ENCODE assay signal across 10 cellular contexts in the genomic region with DNA sequence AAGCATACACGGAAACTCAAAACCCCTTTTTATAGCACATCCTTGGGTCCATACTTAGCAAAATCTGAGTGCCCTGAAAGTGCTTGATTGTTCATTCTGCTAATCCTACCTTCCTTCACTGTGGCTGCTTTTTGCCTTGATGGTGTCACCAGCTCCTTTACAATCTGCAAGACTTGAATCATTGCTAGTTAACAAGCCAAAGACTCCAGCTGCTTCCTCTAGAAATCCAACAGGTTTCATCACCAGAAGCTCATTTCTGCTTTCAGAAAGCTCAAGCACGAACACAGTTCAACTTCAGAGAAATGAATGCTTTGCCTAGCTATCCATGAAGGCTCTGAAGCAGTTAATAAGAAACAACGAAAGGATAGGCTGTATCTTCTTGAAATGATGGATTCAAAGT. TPM values are rescaled to one million over a fixed set of nuclear protein-coding genes. Genes with fewer than 3 reads are reported as not detected.
DNase-seq lines count a peak whose midpoint lies in the region; ATAC-seq and TF ChIP-seq lines count a peak whose summit lies in the region.
"Had no signal": no experiment of that assay in that cellular context is flagged by ENCODE, and none has a peak within 500 bp of the region (broad histone marks: within the 10 kb centered on the region; RNA-seq: fewer than 3 reads in every experiment).

No MANE protein-coding gene starts in this region.

- peaks cover 86% of the 10 kb centered on the region for H3K4me1 ChIP-seq in Karpas-422 (ENCODE audit: low read length)
- H3K4me1 ChIP-seq in esophagus muscularis mucosa = peaks cover 0 to 28% (median 25%) of the 10 kb centered on the region in 4 donors

- no peak overlapping the region for H2AFZ ChIP-seq in Karpas-422 (ENCODE audit: low read length)

- H3K36me3 Mint-ChIP-seq in activated T-cell treated with anti-CD3 and anti-CD28 coated beads, Interleukin-2, amount 50 U/mL, for 72 hours (ENCODE audit: insufficient read depth in 2 of 2) = no peaks in the 10 kb centered on the region
- H3K36me3 Mint-ChIP-seq: activated CD8-positive, alpha-beta memory T cell treated with anti-CD3 and anti-CD28 coated beads, Interleukin-2, amount 10 ng/mL, durations not matched to agents 7 days and 5 days had no signal

- peak; percentile 69 for ATAC-seq in GM21447 (IDR thresholded peaks at IDR 0.05; ENCODE audit: unreplicated experiment)
- no peak for ATAC-seq in HG02973 (IDR thresholded peaks at IDR 0.05; ENCODE audit: unreplicated experiment)
- ATAC-seq in activated T-cell treated with anti-CD3 and anti-CD28 coated beads, Interleukin-2, amount 50 U/mL, for 72 hours (replicated peaks in 1 of 2) = no peak
- ATAC-seq: activated CD8-positive, alpha-beta memory T cell treated with anti-CD3 and anti-CD28 coated beads, Interleukin-2, amount 10 ng/mL, durations not matched to agents 7 days and 5 days had no signal

- peaks cover 13% of the 10 kb centered on the region for H3K27me3 Mint-ChIP-seq in activated T-cell treated with anti-CD3 and anti-CD28 coated beads, Interleukin-2, amount 50 U/mL, for 72 hours (ENCODE audit: low read depth)

- WGBS in esophagus muscularis mucosa = 49% methylated on average over 3 of the region's 3 CpGs

- DNase-seq in AML-193 (lab: John Stamatoyannopoulos, UW) = peak; percentile 79
- peak; percentile 81 for DNase-seq in Karpas-422
- DNase-seq in foreskin fibroblast = peak; percentile 38 to 64
- DNase-seq in activated T-cell treated with anti-CD3 and anti-CD28 coated beads, Interleukin-2, amount 50 U/mL, for 72 hours = no peak
- no peak for DNase-seq in esophagus muscularis mucosa (ENCODE audit: extremely low spot score)
- no peak for DNase-seq in activated CD8-positive, alpha-beta memory T cell treated with anti-CD3 and anti-CD28 coated beads, Interleukin-2, amount 50 U/mL, for 48 hours
- DNase-seq: activated CD8-positive, alpha-beta memory T cell treated with anti-CD3 and anti-CD28 coated beads, Interleukin-2, amount 10 ng/mL, durations not matched to agents 7 days and 5 days; DND-41 had no signal

- H3K36me3 ChIP-seq in Karpas-422 (ENCODE audit: insufficient read depth, low read length) = peaks cover 14% of the 10 kb centered on the region
- no peaks in the 10 kb centered on the region for H3K36me3 ChIP-seq in esophagus muscularis mucosa

- no peak for TF ChIP-seq POLR2A in esophagus muscularis mucosa (IDR thresholded peaks at IDR 0.05; ENCODE audit: low read depth)

- H3K4me3 Mint-ChIP-seq in activated T-cell treated with anti-CD3 and anti-CD28 coated beads, Interleukin-2, amount 50 U/mL, for 72 hours = no peak overlapping the region
- H3K4me3 Mint-ChIP-seq: activated CD8-positive, alpha-beta memory T cell treated with anti-CD3 and anti-CD28 coated beads, Interleukin-2, amount 10 ng/mL, durations not matched to agents 7 days and 5 days had no signal

- peaks cover 22% of the 10 kb centered on the region for H3K4me1 Mint-ChIP-seq in activated T-cell treated with anti-CD3 and anti-CD28 coated beads, Interleukin-2, amount 50 U/mL, for 72 hours (ENCODE audit: low read depth)
- H3K4me1 Mint-ChIP-seq: activated CD8-positive, alpha-beta memory T cell treated with anti-CD3 and anti-CD28 coated beads, Interleukin-2, amount 10 ng/mL, durations not matched to agents 7 days and 5 days had no signal

- H3K9me2 ChIP-seq in Karpas-422 (replicated peaks; ENCODE audit: insufficient read depth, low read length) = no peaks in the 10 kb centered on the region

- TF ChIP-seq CTCF in foreskin fibroblast (IDR thresholded peaks at IDR 0.05; ENCODE audit: low read depth, low read length) = no peak
- TF ChIP-seq CTCF in esophagus muscularis mucosa (IDR thresholded peaks at IDR 0.05) = no peak

- H3K9me3 ChIP-seq in Karpas-422 (ENCODE audit: low read length) = no peaks in the 10 kb centered on the region
- H3K9me3 ChIP-seq in esophagus muscularis mucosa = no peaks in the 10 kb centered on the region

- H3K9me3 Mint-ChIP-seq in activated T-cell treated with anti-CD3 and anti-CD28 coated beads, Interleukin-2, amount 50 U/mL, for 72 hours = peaks cover 0 to 1% of the 10 kb centered on the region in 2 donors

- intact Hi-C loops in esophagus muscularis mucosa (cut with DNase I) = no loop called here

- H4K20me1 ChIP-seq in Karpas-422 (ENCODE audit: insufficient read depth, low read depth, low read length) = peaks cover 22% of the 10 kb centered on the region; the same call in 1 of the 2 replicates

- H3K27me3 ChIP-seq in Karpas-422 (ENCODE audit: low read length) = no peaks in the 10 kb centered on the region
- no peaks in the 10 kb centered on the region for H3K27me3 ChIP-seq in esophagus muscularis mucosa

- peak overlapping the region; percentile 63 for H3K9ac ChIP-seq in Karpas-422 (ENCODE audit: low read length)

- H3K4me2 ChIP-seq in Karpas-422 (ENCODE audit: low read depth, low read length, poor library complexity, severe bottlenecking) = peak overlapping the region; percentile 66

- no peak overlapping the region for H3K27ac Mint-ChIP-seq in activated T-cell treated with anti-CD3 and anti-CD28 coated beads, Interleukin-2, amount 50 U/mL, for 72 hours
- H3K27ac Mint-ChIP-seq: activated CD8-positive, alpha-beta memory T cell treated with anti-CD3 and anti-CD28 coated beads, Interleukin-2, amount 10 ng/mL, durations not matched to agents 7 days and 5 days had no signal

- H3K79me2 ChIP-seq in Karpas-422 (ENCODE audit: low read length) = peaks cover 97% of the 10 kb centered on the region

- TF ChIP-seq EP300 in esophagus muscularis mucosa (IDR thresholded peaks at IDR 0.05) = no peak

- H3K27ac ChIP-seq in Karpas-422 (ENCODE audit: low read length) (peak overlapping the region; percentile 94), esophagus muscularis mucosa (replicated peaks in 1 of 4) (no peak overlapping the region)

- H3K4me3 ChIP-seq in Karpas-422 (ENCODE audit: low read length) (peak overlapping the region; percentile 53), foreskin fibroblast (ENCODE audit: low read depth in 1 of 2, low read length in 2 of 2) (peak overlapping the region in 1 of 2 donors; percentile 21), esophagus muscularis mucosa (no peak overlapping the region)

RNA-seq across cellular contexts. Expression of gene USP6NL, which starts 38.0 kb away (rescaled TPM):
- 54.3 and 63.9 TPM in 2 replicates for total RNA-seq in Karpas-422 (2014; rRNA removed; shearing (Covaris generic); ENCODE audit: low replicate concordance)
- 1 to 10 TPM; 2.3 to 3.9 TPM for total RNA-seq in activated T-cell treated with anti-CD3 and anti-CD28 coated beads, Interleukin-2, amount 50 U/mL, for 72 hours
- 10 to 100 TPM; 10.4 to 14.9 (median 13.2) TPM for total RNA-seq in esophagus muscularis mucosa

Comparison
In these comparisons a context has a peak if more than half of its experiments do, and no peak if none do; other contexts are left out.
1. DNase-seq: peak in AML-193 (2 of 2), Karpas-422 (single experiment) and foreskin fibroblast (2 of 2); none in activated T-cell treated with anti-CD3 and anti-CD28 coated beads, Interleukin-2, amount 50 U/mL, for 72 hours (0 of 2), esophagus muscularis mucosa (single experiment) and activated CD8-positive, alpha-beta memory T cell treated with anti-CD3 and anti-CD28 coated beads, Interleukin-2, amount 50 U/mL, for 48 hours (single experiment).